8 cellular contexts compared by ENCODE assay signal in the genomic region with DNA sequence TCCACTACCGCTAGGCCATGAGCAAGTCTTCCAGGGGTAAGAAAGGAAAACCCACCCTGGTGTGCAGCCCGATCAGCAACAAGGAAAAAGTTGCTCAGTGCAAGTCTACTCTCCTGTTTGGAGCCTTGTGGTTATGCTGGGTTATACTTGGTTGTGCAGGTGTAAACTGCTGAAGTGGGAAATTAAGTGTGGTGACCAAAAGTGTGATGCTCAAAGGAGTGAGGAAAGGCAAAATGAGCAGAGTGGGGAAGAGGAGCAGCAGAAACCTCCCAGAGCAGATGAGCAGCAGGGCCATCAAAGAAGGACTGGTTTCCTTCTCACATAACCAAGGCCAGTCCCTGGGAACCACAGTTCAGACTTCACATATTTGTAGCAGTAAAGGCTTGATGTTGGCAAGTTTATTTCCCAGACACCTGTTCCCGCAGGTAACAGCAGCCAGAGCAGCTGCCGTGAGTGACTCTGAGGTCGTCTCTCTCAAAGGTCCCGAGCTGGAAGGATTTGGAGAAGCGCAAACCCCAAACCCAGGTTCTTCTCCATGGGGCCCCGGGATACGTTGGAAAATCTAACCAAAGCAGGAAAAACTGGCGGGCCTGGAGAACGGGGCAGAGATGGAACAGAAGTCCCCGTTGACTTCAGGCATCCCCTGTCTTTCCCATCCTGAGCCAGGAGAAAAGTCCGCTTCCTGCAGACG. TPM values are rescaled to one million over a fixed set of nuclear protein-coding genes. Genes with fewer than 3 reads are reported as not detected.
DNase-seq lines count a peak whose midpoint lies in the region; ATAC-seq and TF ChIP-seq lines count a peak whose summit lies in the region.

No MANE protein-coding gene starts in this region.

- DNase-seq in GM13976 (ENCODE audit: low spot score) (peak; percentile 44), SK-N-SH (no peak), NCI-H446 (lab: John Stamatoyannopoulos, UW) (no peak)
- DNase-seq in stimulated activated CD4-positive, alpha-beta T cell treated with anti-CD3 and anti-CD28 coated beads, Interleukin-2, amount 100 ng/mL, for 24 hours: no peak

- peak overlapping the region; percentile 90 for H2AFZ ChIP-seq in SK-N-SH (ENCODE audit: low read depth)

- no peak for TF ChIP-seq CTCF in GM13976 (IDR thresholded peaks at IDR 0.05; ENCODE audit: borderline replicate concordance, control extremely low read depth, extremely low read depth, insufficient read depth, missing control alignments)
- TF ChIP-seq CTCF in SK-N-SH (IDR thresholded peaks at IDR 0.05): no peak
- TF ChIP-seq CTCF in gastroesophageal sphincter (IDR thresholded peaks at IDR 0.05): no peak

- no peaks in the 10 kb centered on the region for H3F3A ChIP-seq in SK-N-SH (replicated peaks; ENCODE audit: insufficient read depth)

- H3K79me2 ChIP-seq in SK-N-SH (ENCODE audit: insufficient read depth): peaks cover 37% of the 10 kb centered on the region

- no peak for TF ChIP-seq POLR2A in gastroesophageal sphincter (IDR thresholded peaks at IDR 0.05)

- H3K27ac ChIP-seq in SK-N-SH (ENCODE audit: low read depth in 2 of 2, low read length in 1 of 2) (peak overlapping the region in 1 of 2 experiments; percentile 42; a peak in 2 of 4 replicates), gastroesophageal sphincter (peak overlapping the region in 3 of 4 donors; percentile 46 to 75 (median 72))

- peaks cover 20% of the 10 kb centered on the region for H4K20me1 ChIP-seq in SK-N-SH (ENCODE audit: insufficient read depth)

- 48% methylated on average over 14 of the region's 14 CpGs for WGBS in SK-N-SH (ENCODE audit: low lambda C conversion rate)
- 24 to 50% methylated on average over 4 to 11 of the region's 14 CpGs for WGBS in gastroesophageal sphincter (ENCODE audit: low coverage in 1 of 2), 2 donors

- H3K4me1 ChIP-seq in SK-N-SH (ENCODE audit: control insufficient read depth in 1 of 2, insufficient read depth in 2 of 2, low read depth in 1 of 2, low read length in 1 of 2): peaks cover 0 to 20% of the 10 kb centered on the region in 2 experiments; a peak in 2 of 4 replicates
- peaks cover 0 to 40% (median 9%) of the 10 kb centered on the region in 3 donors for H3K4me1 ChIP-seq in gastroesophageal sphincter
- peaks cover 10% of the 10 kb centered on the region for H3K4me1 ChIP-seq in skeletal muscle satellite cell (ENCODE audit: control insufficient read depth, insufficient read depth, low read length)

- H3K9ac ChIP-seq in SK-N-SH (peak overlapping the region; percentile 90), skeletal muscle satellite cell (ENCODE audit: low read depth, low read length) (peak overlapping the region; percentile 68)

- H3K9me2 ChIP-seq in SK-N-SH: no peaks in the 10 kb centered on the region

- no peaks in the 10 kb centered on the region for H3K27me3 ChIP-seq in SK-N-SH (ENCODE audit: insufficient read depth)
- H3K27me3 ChIP-seq in gastroesophageal sphincter: no peaks in the 10 kb centered on the region
- H3K27me3 ChIP-seq in skeletal muscle satellite cell (ENCODE audit: control insufficient read depth, insufficient read depth, low read length): peaks cover 34% of the 10 kb centered on the region

- peak overlapping the region; percentile 92 for H3K4me2 ChIP-seq in SK-N-SH
- H3K4me2 ChIP-seq in skeletal muscle satellite cell (ENCODE audit: low read length): peak overlapping the region; percentile 86

- in situ Hi-C loops in GM13976 (cut with MboI; ENCODE audit: low sequenced_read_pairs, unreplicated experiment): no loop called here

- H3K9me3 ChIP-seq in SK-N-SH (no peaks in the 10 kb centered on the region), gastroesophageal sphincter (no peaks in the 10 kb centered on the region), skeletal muscle satellite cell (replicated peaks; ENCODE audit: low read length) (no peaks in the 10 kb centered on the region)

- CTCF ChIA-PET in SK-N-SH (lab: Yijun Ruan, JAX): interaction anchor here (1.0 to 4.1 kb wide), 8 partner anchors 19 to 246 kb away, joined by 3 to 45 read pairs (median 4); a partner anchor contains a TSS

- POLR2A ChIA-PET in SK-N-SH (lab: Yijun Ruan, JAX): no interaction called here

- ATAC-seq in gastroesophageal sphincter: no peak
- ATAC-seq in GM18498 (IDR thresholded peaks at IDR 0.05; ENCODE audit: unreplicated experiment): no peak
- no peak for ATAC-seq in HG02870 (IDR thresholded peaks at IDR 0.05; ENCODE audit: unreplicated experiment)

- no peak for TF ChIP-seq RAD21 in SK-N-SH (IDR thresholded peaks at IDR 0.05; ENCODE audit: low read length)

- H3K36me3 ChIP-seq in SK-N-SH (replicated peaks in 1 of 2; ENCODE audit: control insufficient read depth in 1 of 2, insufficient read depth in 2 of 2, low read length in 1 of 2): no peaks in the 10 kb centered on the region
- no peaks in the 10 kb centered on the region for H3K36me3 ChIP-seq in gastroesophageal sphincter
- no peaks in the 10 kb centered on the region for H3K36me3 ChIP-seq in skeletal muscle satellite cell (ENCODE audit: insufficient read depth, low read length)

- TF ChIP-seq EP300 in SK-N-SH (IDR thresholded peaks at IDR 0.05; ENCODE audit: borderline replicate concordance in 1 of 2, low read depth in 1 of 2, low read length in 1 of 2) (no peak), gastroesophageal sphincter (IDR thresholded peaks at IDR 0.05) (no peak)

- H3K4me3 ChIP-seq in SK-N-SH (ENCODE audit: low read depth in 2 of 2, low read length in 1 of 2): peak overlapping the region; percentile 72 to 93
- H3K4me3 ChIP-seq in gastroesophageal sphincter: peak overlapping the region; percentile 71 to 94
- H3K4me3 ChIP-seq in skeletal muscle satellite cell (ENCODE audit: low read length): peak overlapping the region; percentile 77

TF ChIP-seq in SK-N-SH, 30 proteins besides CTCF, POLR2A, EP300 and RAD21:
- no peak for TF ChIP-seq RFX5 (IDR thresholded peaks at IDR 0.05; ENCODE audit: low read length)
- TF ChIP-seq POLR2AphosphoS5 (IDR thresholded peaks at IDR 0.05; ENCODE audit: low read depth, low read length): no peak
- no peak for TF ChIP-seq JUND (IDR thresholded peaks at IDR 0.05)
- TF ChIP-seq TEAD4 (IDR thresholded peaks at IDR 0.05; ENCODE audit: borderline replicate concordance, insufficient read depth): no peak
- no peak for TF ChIP-seq FOXM1 (IDR thresholded peaks at IDR 0.05; ENCODE audit: low read depth)
- TF ChIP-seq CHD2 (IDR thresholded peaks at IDR 0.05; ENCODE audit: low read length, partially characterized antibody): no peak
- TF ChIP-seq, protein P1, sequence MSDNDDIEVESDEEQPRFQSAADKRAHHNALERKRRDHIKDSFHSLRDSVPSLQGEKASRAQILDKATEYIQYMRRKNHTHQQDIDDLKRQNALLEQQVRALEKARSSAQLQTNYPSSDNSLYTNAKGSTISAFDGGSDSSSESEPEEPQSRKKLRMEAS (IDR thresholded peaks at IDR 0.05; ENCODE audit: low read depth): no peak
- no peak for TF ChIP-seq FOSL2 (IDR thresholded peaks at IDR 0.05; ENCODE audit: borderline replicate concordance, low read depth)
- TF ChIP-seq MXI1 (IDR thresholded peaks at IDR 0.05; ENCODE audit: low read depth, low read length): no peak
- TF ChIP-seq RXRA (IDR thresholded peaks at IDR 0.05; ENCODE audit: borderline replicate concordance, low read depth): no peak
- TF ChIP-seq TAF1 (IDR thresholded peaks at IDR 0.05; ENCODE audit: borderline replicate concordance, low read depth, low read length): no peak
- TF ChIP-seq NRF1 (IDR thresholded peaks at IDR 0.05; ENCODE audit: low read depth, low read length): no peak
- TF ChIP-seq YY1 (IDR thresholded peaks at IDR 0.05; ENCODE audit: low read depth): no peak
- TF ChIP-seq, protein P2, sequence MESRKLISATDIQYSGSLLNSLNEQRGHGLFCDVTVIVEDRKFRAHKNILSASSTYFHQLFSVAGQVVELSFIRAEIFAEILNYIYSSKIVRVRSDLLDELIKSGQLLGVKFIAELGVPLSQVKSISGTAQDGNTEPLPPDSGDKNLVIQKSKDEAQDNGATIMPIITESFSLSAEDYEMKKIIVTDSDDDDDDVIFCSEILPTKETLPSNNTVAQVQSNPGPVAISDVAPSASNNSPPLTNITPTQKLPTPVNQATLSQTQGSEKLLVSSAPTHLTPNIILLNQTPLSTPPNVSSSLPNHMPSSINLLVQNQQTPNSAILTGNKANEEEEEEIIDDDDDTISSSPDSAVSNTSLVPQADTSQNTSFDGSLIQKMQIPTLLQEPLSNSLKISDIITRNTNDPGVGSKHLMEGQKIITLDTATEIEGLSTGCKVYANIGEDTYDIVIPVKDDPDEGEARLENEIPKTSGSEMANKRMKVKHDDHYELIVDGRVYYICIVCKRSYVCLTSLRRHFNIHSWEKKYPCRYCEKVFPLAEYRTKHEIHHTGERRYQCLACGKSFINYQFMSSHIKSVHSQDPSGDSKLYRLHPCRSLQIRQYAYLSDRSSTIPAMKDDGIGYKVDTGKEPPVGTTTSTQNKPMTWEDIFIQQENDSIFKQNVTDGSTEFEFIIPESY (IDR thresholded peaks at IDR 0.05; ENCODE audit: borderline replicate concordance, low read depth): no peak
- no peak for TF ChIP-seq EZH2phosphoT487 (IDR thresholded peaks at IDR 0.05; ENCODE audit: borderline replicate concordance, low read depth)
- TF ChIP-seq, protein P3, sequence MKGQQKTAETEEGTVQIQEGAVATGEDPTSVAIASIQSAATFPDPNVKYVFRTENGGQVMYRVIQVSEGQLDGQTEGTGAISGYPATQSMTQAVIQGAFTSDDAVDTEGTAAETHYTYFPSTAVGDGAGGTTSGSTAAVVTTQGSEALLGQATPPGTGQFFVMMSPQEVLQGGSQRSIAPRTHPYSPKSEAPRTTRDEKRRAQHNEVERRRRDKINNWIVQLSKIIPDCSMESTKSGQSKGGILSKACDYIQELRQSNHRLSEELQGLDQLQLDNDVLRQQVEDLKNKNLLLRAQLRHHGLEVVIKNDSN (IDR thresholded peaks at IDR 0.05; ENCODE audit: borderline replicate concordance, low read depth): no peak

RNA-seq across cellular contexts. Expression of a gene that starts 0.6 kb away (rescaled TPM):
- polyA plus RNA-seq in SK-N-SH (2012; rRNA removed): 34.5 and 37.0 TPM in 2 replicates
- 13.5 and 23.1 TPM in 2 replicates for polyA plus RNA-seq in SK-N-SH (2012; cell fraction: cytosol; rRNA removed)
- 75.6 and 79.8 TPM in 2 replicates for polyA plus RNA-seq in SK-N-SH (2012; cell fraction: nucleus; rRNA removed)
- total RNA-seq in gastroesophageal sphincter: 10 to 100 TPM in 3 of 4 donors, 1 to 10 TPM in 1; 10.0 to 20.1 (median 13.4) TPM
- total RNA-seq in skeletal muscle satellite cell (2012; rRNA removed): 1.5 and 3.5 TPM in 2 replicates

RNA-seq across cellular contexts. Expression of a gene that starts 37.0 kb away (rescaled TPM):
- polyA plus RNA-seq in SK-N-SH (2012; rRNA removed): 20.4 and 29.9 TPM in 2 replicates
- polyA plus RNA-seq in SK-N-SH (2012; cell fraction: cytosol; rRNA removed): 24.3 and 25.2 TPM in 2 replicates
- polyA plus RNA-seq in SK-N-SH (2012; cell fraction: nucleus; rRNA removed): 33.9 and 44.9 TPM in 2 replicates
- total RNA-seq in gastroesophageal sphincter: 10 to 100 TPM in 3 of 4 donors, 1 to 10 TPM in 1; 8.7 to 17.3 (median 14.2) TPM
- 6.3 and 8.1 TPM in 2 replicates for total RNA-seq in skeletal muscle satellite cell (2012; rRNA removed)

RNA-seq across cellular contexts. Expression of a gene that starts 43.3 kb away (rescaled TPM):
- 6.9 and 7.2 TPM in 2 replicates for polyA plus RNA-seq in SK-N-SH (2012; rRNA removed)
- 4.4 and 6.6 TPM in 2 replicates for polyA plus RNA-seq in SK-N-SH (2012; cell fraction: cytosol; rRNA removed)
- 5.0 and 5.2 TPM in 2 replicates for polyA plus RNA-seq in SK-N-SH (2012; cell fraction: nucleus; rRNA removed)
- 10 to 100 TPM in 2 of 4 donors, 1 to 10 TPM in 2; 1.9 to 15.5 (median 9.9) TPM for total RNA-seq in gastroesophageal sphincter
- 0.25 and 1.7 TPM in 2 replicates for total RNA-seq in skeletal muscle satellite cell (2012; rRNA removed)
